1 cellular context compared by ENCODE assay signal in genomic region chr14:68619805-68620574, GRCh38.
A peak's percentile ranks its signal among the peaks of the same experiment; 100 is the strongest.
TF ChIP-seq lines count a peak whose summit lies in the region.

No MANE protein-coding gene starts in this region.

TF ChIP-seq in HepG2, 621 proteins besides CTCF, POLR2A, EP300 and RAD21 (continued from another document and continues in another):
- TF ChIP-seq ZHX1 (CRISPR knock-in tag; IDR thresholded peaks at IDR 0.05; ENCODE audit: low read depth) (no peak), ZNF331 (CRISPR knock-in tag; IDR thresholded peaks at IDR 0.05) (no peak), SP1 (IDR thresholded peaks at IDR 0.05) (no peak), SP1 (CRISPR knock-in tag; IDR thresholded peaks at IDR 0.05) (no peak), CC2D1A (CRISPR knock-in tag; IDR thresholded peaks at IDR 0.05) (no peak), SIN3B (IDR thresholded peaks at IDR 0.05; ENCODE audit: low read length) (no peak), ZNF570 (CRISPR knock-in tag; IDR thresholded peaks at IDR 0.05; ENCODE audit: borderline replicate concordance) (no peak), FOSL1 (CRISPR knock-in tag; IDR thresholded peaks at IDR 0.05; ENCODE audit: borderline replicate concordance) (peak; percentile 40; the same call in 1 of the 2 replicates), HNF4G (IDR thresholded peaks at IDR 0.05; ENCODE audit: borderline replicate concordance, low read depth, low read length) (peak; percentile 39; the same call in 1 of the 2 replicates), HNF4G (CRISPR knock-in tag; IDR thresholded peaks at IDR 0.05; ENCODE audit: borderline replicate concordance, low read depth) (no peak), BCLAF1 (IDR thresholded peaks at IDR 0.05) (no peak), HMG20A (CRISPR knock-in tag; IDR thresholded peaks at IDR 0.05; ENCODE audit: borderline replicate concordance) (peak; percentile 44; the same call in 1 of the 2 replicates), ZNF790 (CRISPR knock-in tag; IDR thresholded peaks at IDR 0.05; ENCODE audit: borderline replicate concordance) (no peak), MED13 (CRISPR knock-in tag; IDR thresholded peaks at IDR 0.05) (no peak), ZFP36L2 (CRISPR knock-in tag; IDR thresholded peaks at IDR 0.05) (no peak), BRCA1 (CRISPR knock-in tag; IDR thresholded peaks at IDR 0.05) (no peak), ZNF317 (CRISPR knock-in tag; IDR thresholded peaks at IDR 0.05) (no peak), ZNF704 (CRISPR knock-in tag; IDR thresholded peaks at IDR 0.05; ENCODE audit: borderline replicate concordance) (no peak), RFXAP (CRISPR knock-in tag; IDR thresholded peaks at IDR 0.05; ENCODE audit: borderline replicate concordance) (no peak), SETDB1 (CRISPR knock-in tag; IDR thresholded peaks at IDR 0.05; ENCODE audit: borderline replicate concordance) (no peak), RFX3 (CRISPR knock-in tag; IDR thresholded peaks at IDR 0.05) (no peak), ZNF333 (CRISPR knock-in tag; IDR thresholded peaks at IDR 0.05; ENCODE audit: borderline replicate concordance) (no peak), TEAD3 (CRISPR knock-in tag; optimal IDR thresholded peaks at IDR 0.05; ENCODE audit: borderline replicate concordance) (no peak), EED (CRISPR knock-in tag; IDR thresholded peaks at IDR 0.05) (no peak), HDAC1 (CRISPR knock-in tag; IDR thresholded peaks at IDR 0.05) (0 out of 2 replicates have a peak, but pooled peaks have one; percentile 28), HOXA3 (CRISPR knock-in tag; IDR thresholded peaks at IDR 0.05) (0 out of 2 replicates have a peak, but pooled peaks have one; percentile 17), U2AF1 (optimal IDR thresholded peaks at IDR 0.05; ENCODE audit: low read depth, low read length) (no peak), GATAD1 (CRISPR knock-in tag; IDR thresholded peaks at IDR 0.05) (no peak), MEF2D (CRISPR knock-in tag; IDR thresholded peaks at IDR 0.05) (peak; percentile 99), ZSCAN29 (CRISPR knock-in tag; conservative IDR thresholded peaks at IDR 0.05) (no peak), SIX4 (CRISPR knock-in tag; IDR thresholded peaks at IDR 0.05) (peak; percentile 80), KAT2B (IDR thresholded peaks at IDR 0.05; ENCODE audit: borderline replicate concordance, low read depth, low read length) (no peak), ZNF644 (CRISPR knock-in tag; IDR thresholded peaks at IDR 0.05; ENCODE audit: low read depth) (0 out of 2 replicates have a peak, but pooled peaks have one; percentile 17), LCORL (IDR thresholded peaks at IDR 0.05) (no peak), LCORL (CRISPR knock-in tag; IDR thresholded peaks at IDR 0.05) (no peak), ATF4 (CRISPR knock-in tag; IDR thresholded peaks at IDR 0.05) (0 out of 4 replicates have a peak, but pooled peaks of 1 of the 2 experiments have one; percentile 24), PRDM10 (CRISPR knock-in tag; IDR thresholded peaks at IDR 0.05; ENCODE audit: low read depth) (no peak), ZNF367 (CRISPR knock-in tag; IDR thresholded peaks at IDR 0.05; ENCODE audit: borderline replicate concordance) (no peak), DNMT3B (CRISPR knock-in tag; conservative IDR thresholded peaks at IDR 0.05) (no peak), SYNCRIP (IDR thresholded peaks at IDR 0.05; ENCODE audit: insufficient read depth, low read depth, low read length) (no peak), EZH2 (conservative IDR thresholded peaks at IDR 0.05; ENCODE audit: low read depth, low read length) (no peak), ZBTB38 (CRISPR knock-in tag; IDR thresholded peaks at IDR 0.05) (no peak), ZNF724P (CRISPR knock-in tag; IDR thresholded peaks at IDR 0.05; ENCODE audit: borderline replicate concordance) (no peak), RARA (CRISPR knock-in tag; IDR thresholded peaks at IDR 0.05) (peak; percentile 82), POGZ (CRISPR knock-in tag; IDR thresholded peaks at IDR 0.05) (peak; percentile 45; the same call in 1 of the 2 replicates), ZNF788 (CRISPR knock-in tag; IDR thresholded peaks at IDR 0.05; ENCODE audit: borderline replicate concordance) (no peak), ZNF281 (CRISPR knock-in tag; IDR thresholded peaks at IDR 0.05; ENCODE audit: borderline replicate concordance) (no peak)
- TF ChIP-seq, protein P1, sequence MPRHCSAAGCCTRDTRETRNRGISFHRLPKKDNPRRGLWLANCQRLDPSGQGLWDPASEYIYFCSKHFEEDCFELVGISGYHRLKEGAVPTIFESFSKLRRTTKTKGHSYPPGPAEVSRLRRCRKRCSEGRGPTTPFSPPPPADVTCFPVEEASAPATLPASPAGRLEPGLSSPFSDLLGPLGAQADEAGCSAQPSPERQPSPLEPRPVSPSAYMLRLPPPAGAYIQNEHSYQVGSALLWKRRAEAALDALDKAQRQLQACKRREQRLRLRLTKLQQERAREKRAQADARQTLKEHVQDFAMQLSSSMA (CRISPR knock-in tag; IDR thresholded peaks at IDR 0.05) = no peak
- TF ChIP-seq, protein P2, sequence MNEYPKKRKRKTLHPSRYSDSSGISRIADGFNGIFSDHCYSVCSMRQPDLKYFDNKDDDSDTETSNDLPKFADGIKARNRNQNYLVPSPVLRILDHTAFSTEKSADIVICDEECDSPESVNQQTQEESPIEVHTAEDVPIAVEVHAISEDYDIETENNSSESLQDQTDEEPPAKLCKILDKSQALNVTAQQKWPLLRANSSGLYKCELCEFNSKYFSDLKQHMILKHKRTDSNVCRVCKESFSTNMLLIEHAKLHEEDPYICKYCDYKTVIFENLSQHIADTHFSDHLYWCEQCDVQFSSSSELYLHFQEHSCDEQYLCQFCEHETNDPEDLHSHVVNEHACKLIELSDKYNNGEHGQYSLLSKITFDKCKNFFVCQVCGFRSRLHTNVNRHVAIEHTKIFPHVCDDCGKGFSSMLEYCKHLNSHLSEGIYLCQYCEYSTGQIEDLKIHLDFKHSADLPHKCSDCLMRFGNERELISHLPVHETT (CRISPR knock-in tag; conservative IDR thresholded peaks at IDR 0.05) = no peak
- TF ChIP-seq, protein P3, sequence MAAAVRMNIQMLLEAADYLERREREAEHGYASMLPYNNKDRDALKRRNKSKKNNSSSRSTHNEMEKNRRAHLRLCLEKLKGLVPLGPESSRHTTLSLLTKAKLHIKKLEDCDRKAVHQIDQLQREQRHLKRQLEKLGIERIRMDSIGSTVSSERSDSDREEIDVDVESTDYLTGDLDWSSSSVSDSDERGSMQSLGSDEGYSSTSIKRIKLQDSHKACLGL (CRISPR knock-in tag; IDR thresholded peaks at IDR 0.05) = no peak
- TF ChIP-seq, protein P4, sequence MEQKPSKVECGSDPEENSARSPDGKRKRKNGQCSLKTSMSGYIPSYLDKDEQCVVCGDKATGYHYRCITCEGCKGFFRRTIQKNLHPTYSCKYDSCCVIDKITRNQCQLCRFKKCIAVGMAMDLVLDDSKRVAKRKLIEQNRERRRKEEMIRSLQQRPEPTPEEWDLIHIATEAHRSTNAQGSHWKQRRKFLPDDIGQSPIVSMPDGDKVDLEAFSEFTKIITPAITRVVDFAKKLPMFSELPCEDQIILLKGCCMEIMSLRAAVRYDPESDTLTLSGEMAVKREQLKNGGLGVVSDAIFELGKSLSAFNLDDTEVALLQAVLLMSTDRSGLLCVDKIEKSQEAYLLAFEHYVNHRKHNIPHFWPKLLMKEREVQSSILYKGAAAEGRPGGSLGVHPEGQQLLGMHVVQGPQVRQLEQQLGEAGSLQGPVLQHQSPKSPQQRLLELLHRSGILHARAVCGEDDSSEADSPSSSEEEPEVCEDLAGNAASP (CRISPR knock-in tag; IDR thresholded peaks at IDR 0.05; ENCODE audit: borderline replicate concordance) = peak; percentile 58; the same call in 1 of the 2 replicates
